Comparison of ENCODE assay signal across 34 cellular contexts in the genomic region with DNA sequence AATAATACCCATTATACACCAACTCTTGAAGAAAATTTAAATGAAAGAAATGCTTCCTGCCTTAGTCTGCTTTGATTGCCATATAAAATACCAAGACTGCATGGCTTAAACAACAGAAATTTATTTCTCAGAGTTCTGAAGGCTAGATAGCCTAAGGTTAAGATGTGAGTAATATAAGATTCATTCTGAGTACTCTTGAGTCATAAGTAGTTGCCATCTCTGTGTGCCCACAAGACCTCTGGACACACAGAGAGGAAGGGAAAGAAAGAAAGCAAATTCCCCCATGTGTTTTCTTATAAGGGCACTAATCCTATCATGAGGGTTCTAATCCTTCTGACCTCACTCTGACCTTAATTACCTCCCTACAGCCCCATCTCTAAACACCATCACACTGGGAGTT.
A peak's percentile ranks its signal among the peaks of the same experiment; 100 is the strongest.
DNase-seq lines count a peak whose midpoint lies in the region; ATAC-seq and TF ChIP-seq lines count a peak whose summit lies in the region.
"Had no signal": no experiment of that assay in that cellular context is flagged by ENCODE, and none has a peak within 500 bp of the region (broad histone marks: within the 10 kb centered on the region; RNA-seq: fewer than 3 reads in every experiment).

No MANE protein-coding gene starts in this region.

- H3K4me1 Mint-ChIP-seq in activated CD8-positive, alpha-beta memory T cell treated with anti-CD3 and anti-CD28 coated beads, Interleukin-2, amount 10 ng/mL, durations not matched to agents 7 days and 5 days, result no peaks in the 10 kb centered on the region
- H3K4me1 Mint-ChIP-seq: activated CD4-positive, alpha-beta memory T cell treated with anti-CD3 and anti-CD28 coated beads, Interleukin-2, amount 10 ng/mL, durations not matched to agents 7 days and 5 days; CD8-positive, alpha-beta memory T cell; T-helper 17 cell had no signal

- ATAC-seq in RWPE2 (ENCODE audit: low read depth) (peak; percentile 95), foreskin keratinocyte (peak; percentile 88)
- ATAC-seq in activated CD8-positive, alpha-beta memory T cell treated with anti-CD3 and anti-CD28 coated beads, Interleukin-2, amount 10 ng/mL, durations not matched to agents 7 days and 5 days, result no peak
- ATAC-seq: HepG2; lower lobe of right lung; mucosa of descending colon; natural killer cell treated with Interleukin-12 subunit alpha and Interleukin-12 subunit beta and Interleukin-15 and Interleukin-18, amount 100 ng/mL, for 72 hours; pancreas; SK-N-SH treated with all-trans-retinoic acid at 6 μM for 48 hours; T-helper 17 cell had no signal

- peaks cover 15% of the 10 kb centered on the region for H3K4me1 ChIP-seq in RWPE2 (ENCODE audit: insufficient read depth, poor library complexity, severe bottlenecking)
- H3K4me1 ChIP-seq in foreskin keratinocyte, result no peaks in the 10 kb centered on the region
- H3K4me1 ChIP-seq: ascending aorta, HAP-1, lower lobe of right lung, pancreas had no signal

- no peak overlapping the region for H3K27ac Mint-ChIP-seq in activated CD8-positive, alpha-beta memory T cell treated with anti-CD3 and anti-CD28 coated beads, Interleukin-2, amount 10 ng/mL, durations not matched to agents 7 days and 5 days
- H3K27ac Mint-ChIP-seq: activated CD4-positive, alpha-beta memory T cell treated with anti-CD3 and anti-CD28 coated beads, Interleukin-2, amount 10 ng/mL, durations not matched to agents 7 days and 5 days; activated naive CD8-positive, alpha-beta T cell; CD8-positive, alpha-beta memory T cell; natural killer cell treated with Interleukin-12 subunit alpha and Interleukin-12 subunit beta and Interleukin-15 and Interleukin-18, amount 100 ng/mL, for 72 hours; T-helper 17 cell; type B pancreatic cell had no signal

- H3K27ac ChIP-seq in RWPE2 (ENCODE audit: poor library complexity, severe bottlenecking) (peak overlapping the region; percentile 49), foreskin keratinocyte (no peak overlapping the region)
- H3K27ac ChIP-seq: ascending aorta, lower lobe of right lung, pancreas had no signal

- H3K4me3 Mint-ChIP-seq in activated CD8-positive, alpha-beta memory T cell treated with anti-CD3 and anti-CD28 coated beads, Interleukin-2, amount 10 ng/mL, durations not matched to agents 7 days and 5 days, result no peak overlapping the region
- H3K4me3 Mint-ChIP-seq: activated CD4-positive, alpha-beta memory T cell treated with anti-CD3 and anti-CD28 coated beads, Interleukin-2, amount 10 ng/mL, durations not matched to agents 7 days and 5 days; activated naive CD8-positive, alpha-beta T cell; CD8-positive, alpha-beta memory T cell; natural killer cell treated with Interleukin-12 subunit alpha and Interleukin-12 subunit beta and Interleukin-15 and Interleukin-18, amount 100 ng/mL, for 72 hours; T-helper 17 cell; type B pancreatic cell had no signal

- DNase-seq in EH (ENCODE audit: low read depth) (peak; percentile 74), HT1080 (ENCODE audit: low read depth) (peak; percentile 64), RWPE2 (ENCODE audit: low spot score) (no peak), foreskin keratinocyte (peak; percentile 15 to 58), hepatic stellate cell (ENCODE audit: low spot score) (no peak), NAMALWA (ENCODE audit: low spot score) (no peak)
- no peak for DNase-seq in activated CD8-positive, alpha-beta memory T cell treated with anti-CD3 and anti-CD28 coated beads, Interleukin-2, amount 50 U/mL, for 4 hours
- no peak for DNase-seq in activated CD8-positive, alpha-beta memory T cell treated with anti-CD3 and anti-CD28 coated beads, Interleukin-2, amount 10 ng/mL, durations not matched to agents 7 days and 5 days
- DNase-seq: ACHN; activated CD4-positive, alpha-beta memory T cell treated with anti-CD3 and anti-CD28 coated beads, Interleukin-2, amount 10 ng/mL, durations not matched to agents 7 days and 5 days; activated CD4-positive, alpha-beta T cell treated with anti-CD3 and anti-CD28 coated beads for 1 hour; activated effector memory CD4-positive, alpha-beta T cell treated with Interleukin-2 at 50 U/mL for 16 hours; BE2C; CD8-positive, alpha-beta memory T cell; dermis blood vessel endothelial cell; DMS153; Kasumi-1; kidney; lower lobe of right lung; mucosa of descending colon; NCI-H1092 treated with DMSO at 0.1 percent for 48 hours; NCI-H187; NCI-H2227 treated with DMSO at 0.1 percent for 48 hours; NCI-H748 treated with DMSO at 0.1 percent for 48 hours; pancreas; stimulated activated CD4-positive, alpha-beta T cell treated with anti-CD3 and anti-CD28 coated beads, Interleukin-2, amount 100 ng/mL, for 24 hours; T-helper 17 cell had no signal

- TF ChIP-seq CTCF in RWPE2 (IDR thresholded peaks at IDR 0.05; ENCODE audit: poor library complexity, severe bottlenecking), result no peak
- no peak for TF ChIP-seq CTCF in foreskin keratinocyte (conservative IDR thresholded peaks at IDR 0.05)

- no peaks in the 10 kb centered on the region for H3K36me3 Mint-ChIP-seq in activated CD8-positive, alpha-beta memory T cell treated with anti-CD3 and anti-CD28 coated beads, Interleukin-2, amount 10 ng/mL, durations not matched to agents 7 days and 5 days
- H3K36me3 Mint-ChIP-seq: activated naive CD8-positive, alpha-beta T cell; CD8-positive, alpha-beta memory T cell; natural killer cell treated with Interleukin-12 subunit alpha and Interleukin-12 subunit beta and Interleukin-15 and Interleukin-18, amount 100 ng/mL, for 72 hours; type B pancreatic cell had no signal

- no peaks in the 10 kb centered on the region for H3K27me3 Mint-ChIP-seq in activated CD8-positive, alpha-beta memory T cell treated with anti-CD3 and anti-CD28 coated beads, Interleukin-2, amount 10 ng/mL, durations not matched to agents 7 days and 5 days
- H3K27me3 Mint-ChIP-seq: activated CD4-positive, alpha-beta memory T cell treated with anti-CD3 and anti-CD28 coated beads, Interleukin-2, amount 10 ng/mL, durations not matched to agents 7 days and 5 days; activated naive CD8-positive, alpha-beta T cell; CD8-positive, alpha-beta memory T cell; natural killer cell treated with Interleukin-12 subunit alpha and Interleukin-12 subunit beta and Interleukin-15 and Interleukin-18, amount 100 ng/mL, for 72 hours; T-helper 17 cell; type B pancreatic cell had no signal

- H3K27me3 ChIP-seq in RWPE2 (ENCODE audit: insufficient read depth, poor library complexity, severe bottlenecking), result no peaks in the 10 kb centered on the region
- no peaks in the 10 kb centered on the region for H3K27me3 ChIP-seq in foreskin keratinocyte
- H3K27me3 ChIP-seq: ascending aorta, BE2C, pancreas had no signal

- H3K9me3 Mint-ChIP-seq in activated CD8-positive, alpha-beta memory T cell treated with anti-CD3 and anti-CD28 coated beads, Interleukin-2, amount 10 ng/mL, durations not matched to agents 7 days and 5 days (ENCODE audit: low read depth), result no peaks in the 10 kb centered on the region
- H3K9me3 Mint-ChIP-seq: type B pancreatic cell had no signal

- H3K36me3 ChIP-seq in RWPE2 (ENCODE audit: low read depth), result no peaks in the 10 kb centered on the region
- H3K36me3 ChIP-seq: ascending aorta, BE2C, HAP-1, lower lobe of right lung, pancreas had no signal

- CTCF ChIA-PET in activated CD8-positive, alpha-beta memory T cell treated with anti-CD3 and anti-CD28 coated beads, Interleukin-2, amount 10 ng/mL, durations not matched to agents 7 days and 5 days (lab: Charles Lee), result no interaction called here

- H3K4me3 ChIP-seq in RWPE2 (ENCODE audit: severe bottlenecking), result no peak overlapping the region
- H3K4me3 ChIP-seq: ascending aorta, HAP-1, lower lobe of right lung, mucosa of descending colon, pancreas had no signal

- H3K9me3 ChIP-seq in RWPE2 (ENCODE audit: severe bottlenecking), result no peaks in the 10 kb centered on the region
- H3K9me3 ChIP-seq: ascending aorta, BE2C, HAP-1, lower lobe of right lung, mucosa of descending colon, pancreas had no signal

Comparison
In these comparisons a context has a peak if more than half of its experiments do, and no peak if none do; other contexts are left out.
1. DNase-seq: peak in EH (single experiment), HT1080 (single experiment) and foreskin keratinocyte (2 of 2); none in RWPE2 (single experiment), activated CD8-positive, alpha-beta memory T cell treated with anti-CD3 and anti-CD28 coated beads, Interleukin-2, amount 50 U/mL, for 4 hours (single experiment), activated CD8-positive, alpha-beta memory T cell treated with anti-CD3 and anti-CD28 coated beads, Interleukin-2, amount 10 ng/mL, durations not matched to agents 7 days and 5 days (single experiment), hepatic stellate cell (single experiment) and NAMALWA (single experiment).